ENCODE assay signal across 1 cellular context in genomic region chr19:6238643-6239281, GRCh38.
TF ChIP-seq lines count a peak whose summit lies in the region.

No MANE protein-coding gene starts in this region.

TF ChIP-seq in IMR-90, 13 proteins besides CTCF, POLR2A, EP300 and RAD21:
- TF ChIP-seq ELK1 (IDR thresholded peaks at IDR 0.05; ENCODE audit: borderline replicate concordance, low read depth, low read length) = no peak
- no peak for TF ChIP-seq SMC3 (IDR thresholded peaks at IDR 0.05; ENCODE audit: low read depth, low read length)
- no peak for TF ChIP-seq CHD1 (IDR thresholded peaks at IDR 0.05; ENCODE audit: low read depth, low read length)
- TF ChIP-seq BHLHE40 (IDR thresholded peaks at IDR 0.05; ENCODE audit: low read depth, low read length) = no peak
- TF ChIP-seq MXI1 (IDR thresholded peaks at IDR 0.05; ENCODE audit: borderline replicate concordance, low read depth, low read length) = no peak
- TF ChIP-seq MAFK (IDR thresholded peaks at IDR 0.05; ENCODE audit: low read depth, low read length) = no peak
- TF ChIP-seq NFE2L2 (IDR thresholded peaks at IDR 0.05; ENCODE audit: low read depth, low read length) = no peak
- TF ChIP-seq RCOR1 (IDR thresholded peaks at IDR 0.05; ENCODE audit: insufficient replicate concordance, low read length) = no peak
